ENCODE assay signal across 22 cellular contexts in the genomic region with DNA sequence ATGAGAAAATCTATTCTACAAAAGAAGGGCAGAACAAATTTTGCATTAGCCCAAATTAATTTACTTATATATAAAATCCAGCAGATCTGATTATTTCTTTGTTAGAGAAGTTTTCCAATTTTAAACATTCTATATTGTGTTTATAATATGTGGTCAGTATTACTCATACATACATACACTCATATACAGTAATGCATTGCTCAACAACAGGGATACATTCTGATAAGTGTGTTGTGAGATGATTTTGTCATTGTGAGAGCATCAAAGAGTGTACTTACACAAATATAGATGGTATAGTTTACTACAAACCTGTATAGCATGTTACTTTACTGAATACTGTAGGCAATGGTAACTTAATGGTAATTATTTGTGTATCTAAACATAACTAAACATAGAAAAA.
"Had no signal": no experiment of that assay in that cellular context is flagged by ENCODE, and none has a peak within 500 bp of the region (broad histone marks: within the 10 kb centered on the region; RNA-seq: fewer than 3 reads in every experiment).

No MANE protein-coding gene starts in this region.

- DNase-seq: dorsolateral prefrontal cortex; effector CD4-positive, alpha-beta T cell; endodermal cell; heart left ventricle; kidney; naive thymus-derived CD8-positive, alpha-beta T cell; occipital lobe; ovary; posterior cingulate gyrus; psoas muscle; sigmoid colon; stimulated activated CD4-positive, alpha-beta T cell treated with anti-CD3 and anti-CD28 coated beads, Interleukin-2, amount 100 ng/mL, for 24 hours; stimulated activated CD4-positive, alpha-beta T cell treated with anti-CD3 and anti-CD28 coated beads, Interleukin-4, amount 100 ng/mL, for 24 hours; stimulated activated naive CD4-positive, alpha-beta T cell treated with Interleukin-2 at 50 U/mL for 16 hours; stomach; thyroid gland; trophoblast cell had no signal

- H3K4me3 ChIP-seq: dorsolateral prefrontal cortex, esophagus muscularis mucosa, gastroesophageal sphincter, heart left ventricle, hepatocyte, lung, ovary, psoas muscle, sigmoid colon, stomach, thyroid gland had no signal

- FAIRE-seq: colon, kidney had no signal
